13 cellular contexts compared by ENCODE assay signal in genomic region chr4:118954246-118954645, GRCh38.
DNase-seq lines count a peak whose midpoint lies in the region; ATAC-seq, FAIRE-seq and TF ChIP-seq lines count a peak whose summit lies in the region.
"Had no signal": no experiment of that assay in that cellular context is flagged by ENCODE, and none has a peak within 500 bp of the region (broad histone marks: within the 10 kb centered on the region; RNA-seq: fewer than 3 reads in every experiment).

No MANE protein-coding gene starts in this region.

- H3K9me3 ChIP-seq in keratinocyte (ENCODE audit: control insufficient read depth, low read depth, low read length): no peaks in the 10 kb centered on the region
- H3K9me3 ChIP-seq: body of pancreas, MG63 had no signal

- H3K4me1 ChIP-seq in ACC112 (ENCODE audit: control insufficient read depth, insufficient read depth, low read length, unreplicated experiment): peaks cover 11% of the 10 kb centered on the region
- H3K4me1 ChIP-seq in keratinocyte (ENCODE audit: control insufficient read depth, extremely low read depth, insufficient read depth, low read length): no peaks in the 10 kb centered on the region
- H3K4me1 ChIP-seq: body of pancreas had no signal

- no peaks in the 10 kb centered on the region for H4K20me1 ChIP-seq in keratinocyte (ENCODE audit: control insufficient read depth, extremely low read depth, insufficient read depth, low read length)

- ATAC-seq in omental fat pad (ENCODE audit: low FRiP score) (no peak), GM21447 (IDR thresholded peaks at IDR 0.05; ENCODE audit: unreplicated experiment) (no peak)
- ATAC-seq: body of pancreas had no signal

- H2AFZ ChIP-seq in ACC112 (ENCODE audit: low read length, unreplicated experiment) (peak overlapping the region; percentile 63), keratinocyte (ENCODE audit: control insufficient read depth, low read length) (no peak overlapping the region)

- H3K27ac Mint-ChIP-seq in HFFc6: no peak overlapping the region

- H3K4me3 Mint-ChIP-seq in HFFc6: no peak overlapping the region

- H3K4me3 ChIP-seq in ACC112 (ENCODE audit: low read depth, low read length) (peak overlapping the region; percentile 25; the same call in 1 of the 2 replicates), keratinocyte (ENCODE audit: control insufficient read depth in 2 of 3, extremely low read depth in 1 of 3, insufficient read depth in 2 of 3, low read depth in 1 of 3, low read length in 3 of 3) (no peak overlapping the region)
- H3K4me3 ChIP-seq: body of pancreas, lung, MG63 had no signal

- H3K27me3 Mint-ChIP-seq in HFFc6 (ENCODE audit: insufficient read depth): no peaks in the 10 kb centered on the region

- H3K9me1 ChIP-seq in keratinocyte (ENCODE audit: control insufficient read depth, extremely low read depth, insufficient read depth, low read length): no peaks in the 10 kb centered on the region

- H3K36me3 Mint-ChIP-seq in HFFc6 (ENCODE audit: low read depth): no peaks in the 10 kb centered on the region

- TF ChIP-seq POLR2A in GM12892 (IDR thresholded peaks at IDR 0.05; ENCODE audit: low read depth, low read length): no peak

- H3K4me1 Mint-ChIP-seq in HFFc6 (ENCODE audit: low read depth): peaks cover 35% of the 10 kb centered on the region

- H3K27me3 ChIP-seq in ACC112 (ENCODE audit: insufficient read depth, low read length) (no peaks in the 10 kb centered on the region), keratinocyte (ENCODE audit: control insufficient read depth, extremely low read depth, insufficient read depth, low read length) (no peaks in the 10 kb centered on the region)
- H3K27me3 ChIP-seq: body of pancreas, MG63 had no signal

- H3K27ac ChIP-seq in ACC112 (ENCODE audit: low read depth, low read length) (no peak overlapping the region), keratinocyte (ENCODE audit: control insufficient read depth, insufficient read depth, low read length) (no peak overlapping the region)
- H3K27ac ChIP-seq: body of pancreas had no signal

- peak; percentile 23 for FAIRE-seq in keratinocyte (lab: Jason Lieb, UNC)
- no peak for FAIRE-seq in GM12892 (lab: Jason Lieb, UNC)
- FAIRE-seq: G401.6, TTC549 had no signal

- DNase-seq in HFFc6 (peak; percentile 32), amniotic epithelial cell (ENCODE audit: low read depth) (peak; percentile 30), keratinocyte (ENCODE audit: low read depth, low spot score) (no peak), omental fat pad (ENCODE audit: low spot score) (no peak), DMS79 treated with DMSO at 0.1 percent for 48 hours (lab: John Stamatoyannopoulos, UW) (no peak), GM12892 (ENCODE audit: insufficient read length) (no peak)
- DNase-seq: body of pancreas, MG63 had no signal

- H3K36me3 ChIP-seq in ACC112 (ENCODE audit: insufficient read depth, low read length) (no peaks in the 10 kb centered on the region), keratinocyte (ENCODE audit: control insufficient read depth in 2 of 2, extremely low read depth in 1 of 2, insufficient read depth in 2 of 2, low read length in 2 of 2) (no peaks in the 10 kb centered on the region)
- H3K36me3 ChIP-seq: MG63 had no signal

- H3K4me2 ChIP-seq in keratinocyte (ENCODE audit: control insufficient read depth, extremely low read depth, insufficient read depth, low read depth, low read length): no peak overlapping the region

- no peaks in the 10 kb centered on the region for H3K79me2 ChIP-seq in ACC112 (ENCODE audit: control insufficient read depth, insufficient read depth, low read length, unreplicated experiment)
- H3K79me2 ChIP-seq in keratinocyte (ENCODE audit: control insufficient read depth, insufficient read depth, low read length): no peaks in the 10 kb centered on the region

- H3K9ac ChIP-seq in keratinocyte (ENCODE audit: control insufficient read depth, extremely low read depth, insufficient read depth, low read length): no peak overlapping the region

- H3K9me3 Mint-ChIP-seq in HFFc6: no peaks in the 10 kb centered on the region

- peak; percentile 58 for TF ChIP-seq CTCF in HFFc6 (IDR thresholded peaks at IDR 0.05)
- TF ChIP-seq CTCF in keratinocyte (optimal IDR thresholded peaks at IDR 0.05 in 1 of 3, IDR thresholded peaks at IDR 0.05 in 1 of 3, conservative IDR thresholded peaks at IDR 0.05 in 1 of 3; ENCODE audit: extremely low read depth in 1 of 3, insufficient read depth in 2 of 3, low read length in 3 of 3): peak; percentile 23 to 42 (median 34)
- TF ChIP-seq CTCF in omental fat pad (IDR thresholded peaks at IDR 0.05): no peak

- dilution Hi-C loops in keratinocyte (cut with MboI; ENCODE audit: extremely low pct_ligation_motif_present, low sequenced_read_pairs): no loop called here

Comparison
In these comparisons a context has a peak if more than half of its experiments do, and no peak if none do; other contexts are left out.
1. DNase-seq: peak in HFFc6 (single experiment) and amniotic epithelial cell (single experiment); none in keratinocyte (single experiment), omental fat pad (single experiment), DMS79 treated with DMSO at 0.1 percent for 48 hours (single experiment) and GM12892 (single experiment).
2. CTCF ChIP-seq: peak in HFFc6 (single experiment) and keratinocyte (3 of 3); none in omental fat pad (0 of 3).